ENCODE assay signal across 11 cellular contexts in the genomic region with DNA sequence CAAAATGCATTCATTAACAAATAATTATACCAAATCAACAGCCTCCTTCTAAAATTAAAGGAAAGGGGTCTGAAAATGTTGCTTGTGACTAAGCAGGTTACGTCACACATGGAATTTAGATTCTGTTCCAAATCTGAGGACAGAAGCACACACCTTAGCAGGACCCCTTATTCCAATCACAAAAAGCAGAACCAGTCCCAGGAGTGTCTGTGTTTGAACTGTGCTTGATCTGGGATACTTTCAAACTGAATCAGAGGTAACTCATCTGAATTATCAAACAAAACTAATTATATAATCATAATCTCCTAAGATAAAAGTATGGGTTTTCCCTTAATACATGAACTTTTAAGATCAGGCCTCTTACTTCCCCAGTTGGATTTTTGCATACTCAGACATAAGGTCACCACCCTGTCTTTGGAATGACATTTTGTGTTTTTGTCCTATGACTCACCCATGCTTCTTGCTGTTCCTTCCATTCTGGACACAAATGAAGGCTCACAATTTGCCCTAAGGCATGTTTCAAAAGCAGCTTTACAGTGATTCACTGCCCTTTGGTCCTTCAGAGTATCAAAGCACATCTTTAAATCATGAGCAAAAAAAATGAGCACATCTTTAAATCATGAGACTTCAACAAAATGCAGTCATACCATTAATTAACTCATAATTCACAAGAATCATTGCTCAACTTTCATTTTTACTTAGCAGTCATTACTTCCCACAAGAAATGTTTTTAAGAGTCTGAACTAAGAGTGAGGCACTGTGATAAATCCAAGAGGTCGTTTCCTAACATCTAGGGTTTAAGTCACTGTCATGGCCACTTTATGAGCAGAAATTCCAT. TPM values are rescaled to one million over a fixed set of nuclear protein-coding genes. Genes with fewer than 3 reads are reported as not detected.
DNase-seq lines count a peak whose midpoint lies in the region; ATAC-seq and TF ChIP-seq lines count a peak whose summit lies in the region.
"Had no signal": no experiment of that assay in that cellular context is flagged by ENCODE, and none has a peak within 500 bp of the region (broad histone marks: within the 10 kb centered on the region; RNA-seq: fewer than 3 reads in every experiment).

No MANE protein-coding gene starts in this region.

- H3K27ac ChIP-seq in neural progenitor cell (no peak overlapping the region), substantia nigra (ENCODE audit: low read depth, low read length, poor library complexity, severe bottlenecking) (no peak overlapping the region)
- H3K27ac ChIP-seq: KMS-11, parathyroid adenoma had no signal

- H3K36me3 ChIP-seq in BE2C (no peaks in the 10 kb centered on the region), NT2/D1 (ENCODE audit: insufficient read depth, insufficient read length, low read length) (no peaks in the 10 kb centered on the region), neural progenitor cell (no peaks in the 10 kb centered on the region)

- peaks cover 10% of the 10 kb centered on the region for H3K4me1 ChIP-seq in BE2C
- no peaks in the 10 kb centered on the region for H3K4me1 ChIP-seq in NT2/D1 (ENCODE audit: insufficient read depth, insufficient read length)
- no peaks in the 10 kb centered on the region for H3K4me1 ChIP-seq in neural progenitor cell
- H3K4me1 ChIP-seq: parathyroid adenoma had no signal

- no peaks in the 10 kb centered on the region for H3K27me3 ChIP-seq in BE2C
- H3K27me3 ChIP-seq in NT2/D1 (ENCODE audit: insufficient read depth, insufficient read length): peaks cover 3% of the 10 kb centered on the region
- no peaks in the 10 kb centered on the region for H3K27me3 ChIP-seq in neural progenitor cell

- H3K4me3 Mint-ChIP-seq in neural progenitor cell: no peak overlapping the region

- H3K36me3 Mint-ChIP-seq in neural progenitor cell: no peaks in the 10 kb centered on the region

- peaks cover 41% of the 10 kb centered on the region for H3K4me1 Mint-ChIP-seq in neural progenitor cell

- ATAC-seq in esophagus mucosa (peak; percentile 97), HG03196 (IDR thresholded peaks at IDR 0.05; ENCODE audit: unreplicated experiment) (no peak)

- H3F3A ChIP-seq in neural progenitor cell (ENCODE audit: low read depth): no peaks in the 10 kb centered on the region

- TF ChIP-seq CTCF in BE2C (IDR thresholded peaks at IDR 0.05; ENCODE audit: low read depth, low read length): no peak
- no peak for TF ChIP-seq CTCF in neural progenitor cell (IDR thresholded peaks at IDR 0.05)

- no peaks in the 10 kb centered on the region for H4K20me1 ChIP-seq in neural progenitor cell (ENCODE audit: low read depth)

- DNase-seq in BE2C (peak; percentile 30), NT2/D1 (ENCODE audit: low read depth, low spot score) (peak; percentile 25), neural progenitor cell (ENCODE audit: low spot score) (no peak), anterior cingulate cortex (lab: John Stamatoyannopoulos, UW) (no peak), putamen (ENCODE audit: low spot score) (no peak), substantia nigra (lab: John Stamatoyannopoulos, UW) (no peak)
- DNase-seq: activated T-cell treated with anti-CD3 and anti-CD28 coated beads for 4 hours had no signal

- H3K27ac Mint-ChIP-seq in neural progenitor cell: peak overlapping the region; percentile 43

- no peaks in the 10 kb centered on the region for H3K27me3 Mint-ChIP-seq in neural progenitor cell (ENCODE audit: insufficient read depth, low read depth)

- no peak overlapping the region for H3K4me3 ChIP-seq in BE2C (ENCODE audit: low read depth, low read length)
- no peak overlapping the region for H3K4me3 ChIP-seq in NT2/D1 (ENCODE audit: insufficient read length, low read depth)
- no peak overlapping the region for H3K4me3 ChIP-seq in neural progenitor cell

- H3K79me2 ChIP-seq in neural progenitor cell (ENCODE audit: low read depth): no peaks in the 10 kb centered on the region
- H3K79me2 ChIP-seq: parathyroid adenoma had no signal

- no peak overlapping the region for H3K4me2 ChIP-seq in neural progenitor cell
- H3K4me2 ChIP-seq: KMS-11 had no signal

- H3K9ac ChIP-seq in NT2/D1 (ENCODE audit: insufficient read length, low read depth) (no peak overlapping the region), neural progenitor cell (no peak overlapping the region)
- H3K9ac ChIP-seq: KMS-11, parathyroid adenoma had no signal

- H3K9me3 ChIP-seq in BE2C (no peaks in the 10 kb centered on the region), NT2/D1 (ENCODE audit: insufficient read depth, low read length) (no peaks in the 10 kb centered on the region), neural progenitor cell (ENCODE audit: low read depth) (no peaks in the 10 kb centered on the region)

- no peak overlapping the region for H2AFZ ChIP-seq in neural progenitor cell (replicated peaks)
- H2AFZ ChIP-seq: parathyroid adenoma had no signal

- no peaks in the 10 kb centered on the region for H3K9me3 Mint-ChIP-seq in neural progenitor cell

RNA-seq across cellular contexts. Expression of a gene that starts 35.4 kb away (rescaled TPM):
- polyA plus RNA-seq in BE2C (2012; ENCODE audit: insufficient read depth, insufficient read length, low read depth): 5.1 TPM
- total RNA-seq in esophagus mucosa: 9.5 TPM
- total RNA-seq in neural progenitor cell (ENCODE audit: low replicate concordance): 0.28 and 0.54 TPM in 2 replicates

Comparison
In these comparisons a context has a peak if more than half of its experiments do, and no peak if none do; other contexts are left out.
1. DNase-seq: peak in BE2C (single experiment) and NT2/D1 (single experiment); none in neural progenitor cell (single experiment), anterior cingulate cortex (0 of 58), putamen (single experiment) and substantia nigra (0 of 49).